3 cellular contexts compared by ENCODE assay signal in genomic region chr10:72989771-72990170, GRCh38. TPM values are rescaled to one million over a fixed set of nuclear protein-coding genes. Genes with fewer than 3 reads are reported as not detected.
"Had no signal": no experiment of that assay in that cellular context is flagged by ENCODE, and none has a peak within 500 bp of the region (broad histone marks: within the 10 kb centered on the region; RNA-seq: fewer than 3 reads in every experiment).

No MANE protein-coding gene starts in this region.

RNA-seq across cellular contexts. Expression of gene PLA2G12B, which starts 35.2 kb away (rescaled TPM):
- total RNA-seq: H4, HT-29 had no signal
- polyA plus RNA-seq: IgD-negative memory B cell had no signal
